1 cellular context compared by ENCODE assay signal in the genomic region with DNA sequence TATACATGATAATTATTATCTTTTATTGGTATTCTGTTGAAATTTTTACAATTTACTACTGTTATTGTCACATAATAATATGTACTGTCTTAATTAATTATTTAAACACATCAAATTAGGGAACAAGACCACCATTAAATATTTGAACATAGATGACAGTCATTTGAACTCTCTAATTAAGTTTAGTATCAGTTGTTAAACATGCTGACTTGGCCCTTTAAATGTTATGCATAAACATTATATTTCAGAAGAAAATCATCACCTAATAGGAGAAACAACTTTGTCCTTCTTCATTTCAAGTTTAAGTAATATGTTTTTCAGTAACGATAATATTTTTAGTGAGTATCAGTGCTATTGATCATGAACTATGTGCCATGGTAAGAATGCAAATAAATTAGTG.
TF ChIP-seq lines count a peak whose summit lies in the region.

No MANE protein-coding gene starts in this region.

TF ChIP-seq in GM23338, 12 proteins besides CTCF, POLR2A, EP300 and RAD21:
- TF ChIP-seq, protein P1, sequence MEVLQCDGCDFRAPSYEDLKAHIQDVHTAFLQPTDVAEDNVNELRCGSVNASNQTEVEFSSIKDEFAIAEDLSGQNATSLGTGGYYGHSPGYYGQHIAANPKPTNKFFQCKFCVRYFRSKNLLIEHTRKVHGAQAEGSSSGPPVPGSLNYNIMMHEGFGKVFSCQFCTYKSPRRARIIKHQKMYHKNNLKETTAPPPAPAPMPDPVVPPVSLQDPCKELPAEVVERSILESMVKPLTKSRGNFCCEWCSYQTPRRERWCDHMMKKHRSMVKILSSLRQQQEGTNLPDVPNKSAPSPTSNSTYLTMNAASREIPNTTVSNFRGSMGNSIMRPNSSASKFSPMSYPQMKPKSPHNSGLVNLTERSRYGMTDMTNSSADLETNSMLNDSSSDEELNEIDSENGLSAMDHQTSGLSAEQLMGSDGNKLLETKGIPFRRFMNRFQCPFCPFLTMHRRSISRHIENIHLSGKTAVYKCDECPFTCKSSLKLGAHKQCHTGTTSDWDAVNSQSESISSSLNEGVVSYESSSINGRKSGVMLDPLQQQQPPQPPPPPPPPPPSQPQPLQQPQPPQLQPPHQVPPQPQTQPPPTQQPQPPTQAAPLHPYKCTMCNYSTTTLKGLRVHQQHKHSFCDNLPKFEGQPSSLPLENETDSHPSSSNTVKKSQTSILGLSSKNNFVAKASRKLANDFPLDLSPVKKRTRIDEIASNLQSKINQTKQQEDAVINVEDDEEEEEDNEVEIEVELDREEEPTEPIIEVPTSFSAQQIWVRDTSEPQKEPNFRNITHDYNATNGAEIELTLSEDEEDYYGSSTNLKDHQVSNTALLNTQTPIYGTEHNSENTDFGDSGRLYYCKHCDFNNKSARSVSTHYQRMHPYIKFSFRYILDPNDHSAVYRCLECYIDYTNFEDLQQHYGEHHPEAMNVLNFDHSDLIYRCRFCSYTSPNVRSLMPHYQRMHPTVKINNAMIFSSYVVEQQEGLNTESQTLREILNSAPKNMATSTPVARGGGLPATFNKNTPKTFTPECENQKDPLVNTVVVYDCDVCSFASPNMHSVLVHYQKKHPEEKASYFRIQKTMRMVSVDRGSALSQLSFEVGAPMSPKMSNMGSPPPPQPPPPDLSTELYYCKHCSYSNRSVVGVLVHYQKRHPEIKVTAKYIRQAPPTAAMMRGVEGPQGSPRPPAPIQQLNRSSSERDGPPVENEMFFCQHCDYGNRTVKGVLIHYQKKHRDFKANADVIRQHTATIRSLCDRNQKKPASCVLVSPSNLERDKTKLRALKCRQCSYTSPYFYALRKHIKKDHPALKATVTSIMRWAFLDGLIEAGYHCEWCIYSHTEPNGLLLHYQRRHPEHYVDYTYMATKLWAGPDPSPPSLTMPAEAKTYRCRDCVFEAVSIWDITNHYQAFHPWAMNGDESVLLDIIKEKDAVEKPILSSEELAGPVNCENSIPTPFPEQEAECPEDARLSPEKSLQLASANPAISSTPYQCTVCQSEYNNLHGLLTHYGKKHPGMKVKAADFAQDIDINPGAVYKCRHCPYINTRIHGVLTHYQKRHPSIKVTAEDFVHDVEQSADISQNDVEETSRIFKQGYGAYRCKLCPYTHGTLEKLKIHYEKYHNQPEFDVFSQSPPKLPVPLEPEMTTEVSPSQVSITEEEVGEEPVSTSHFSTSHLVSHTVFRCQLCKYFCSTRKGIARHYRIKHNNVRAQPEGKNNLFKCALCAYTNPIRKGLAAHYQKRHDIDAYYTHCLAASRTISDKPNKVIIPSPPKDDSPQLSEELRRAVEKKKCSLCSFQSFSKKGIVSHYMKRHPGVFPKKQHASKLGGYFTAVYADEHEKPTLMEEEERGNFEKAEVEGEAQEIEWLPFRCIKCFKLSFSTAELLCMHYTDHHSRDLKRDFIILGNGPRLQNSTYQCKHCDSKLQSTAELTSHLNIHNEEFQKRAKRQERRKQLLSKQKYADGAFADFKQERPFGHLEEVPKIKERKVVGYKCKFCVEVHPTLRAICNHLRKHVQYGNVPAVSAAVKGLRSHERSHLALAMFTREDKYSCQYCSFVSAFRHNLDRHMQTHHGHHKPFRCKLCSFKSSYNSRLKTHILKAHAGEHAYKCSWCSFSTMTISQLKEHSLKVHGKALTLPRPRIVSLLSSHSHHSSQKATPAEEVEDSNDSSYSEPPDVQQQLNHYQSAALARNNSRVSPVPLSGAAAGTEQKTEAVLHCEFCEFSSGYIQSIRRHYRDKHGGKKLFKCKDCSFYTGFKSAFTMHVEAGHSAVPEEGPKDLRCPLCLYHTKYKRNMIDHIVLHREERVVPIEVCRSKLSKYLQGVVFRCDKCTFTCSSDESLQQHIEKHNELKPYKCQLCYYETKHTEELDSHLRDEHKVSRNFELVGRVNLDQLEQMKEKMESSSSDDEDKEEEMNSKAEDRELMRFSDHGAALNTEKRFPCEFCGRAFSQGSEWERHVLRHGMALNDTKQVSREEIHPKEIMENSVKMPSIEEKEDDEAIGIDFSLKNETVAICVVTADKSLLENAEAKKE (CRISPR knock-in tag; IDR thresholded peaks at IDR 0.05) = no peak
- TF ChIP-seq ZNF331 (CRISPR knock-in tag; IDR thresholded peaks at IDR 0.05; ENCODE audit: low read depth) (no peak), STAT1 (IDR thresholded peaks at IDR 0.05; ENCODE audit: unreplicated experiment) (no peak), POLR2AphosphoS5 (IDR thresholded peaks at IDR 0.05; ENCODE audit: low read depth) (no peak), ZNF114 (CRISPR knock-in tag; IDR thresholded peaks at IDR 0.05) (no peak), JUNB (IDR thresholded peaks at IDR 0.05; ENCODE audit: unreplicated experiment) (no peak), CREB1 (CRISPR knock-in tag; IDR thresholded peaks at IDR 0.05; ENCODE audit: low read depth) (no peak), EZH2phosphoT487 (IDR thresholded peaks at IDR 0.05; ENCODE audit: unreplicated experiment) (no peak), EZH2 (IDR thresholded peaks at IDR 0.05; ENCODE audit: low read depth, unreplicated experiment) (no peak), NANOG (IDR thresholded peaks at IDR 0.05; ENCODE audit: borderline replicate concordance) (no peak)
- TF ChIP-seq, protein P2, sequence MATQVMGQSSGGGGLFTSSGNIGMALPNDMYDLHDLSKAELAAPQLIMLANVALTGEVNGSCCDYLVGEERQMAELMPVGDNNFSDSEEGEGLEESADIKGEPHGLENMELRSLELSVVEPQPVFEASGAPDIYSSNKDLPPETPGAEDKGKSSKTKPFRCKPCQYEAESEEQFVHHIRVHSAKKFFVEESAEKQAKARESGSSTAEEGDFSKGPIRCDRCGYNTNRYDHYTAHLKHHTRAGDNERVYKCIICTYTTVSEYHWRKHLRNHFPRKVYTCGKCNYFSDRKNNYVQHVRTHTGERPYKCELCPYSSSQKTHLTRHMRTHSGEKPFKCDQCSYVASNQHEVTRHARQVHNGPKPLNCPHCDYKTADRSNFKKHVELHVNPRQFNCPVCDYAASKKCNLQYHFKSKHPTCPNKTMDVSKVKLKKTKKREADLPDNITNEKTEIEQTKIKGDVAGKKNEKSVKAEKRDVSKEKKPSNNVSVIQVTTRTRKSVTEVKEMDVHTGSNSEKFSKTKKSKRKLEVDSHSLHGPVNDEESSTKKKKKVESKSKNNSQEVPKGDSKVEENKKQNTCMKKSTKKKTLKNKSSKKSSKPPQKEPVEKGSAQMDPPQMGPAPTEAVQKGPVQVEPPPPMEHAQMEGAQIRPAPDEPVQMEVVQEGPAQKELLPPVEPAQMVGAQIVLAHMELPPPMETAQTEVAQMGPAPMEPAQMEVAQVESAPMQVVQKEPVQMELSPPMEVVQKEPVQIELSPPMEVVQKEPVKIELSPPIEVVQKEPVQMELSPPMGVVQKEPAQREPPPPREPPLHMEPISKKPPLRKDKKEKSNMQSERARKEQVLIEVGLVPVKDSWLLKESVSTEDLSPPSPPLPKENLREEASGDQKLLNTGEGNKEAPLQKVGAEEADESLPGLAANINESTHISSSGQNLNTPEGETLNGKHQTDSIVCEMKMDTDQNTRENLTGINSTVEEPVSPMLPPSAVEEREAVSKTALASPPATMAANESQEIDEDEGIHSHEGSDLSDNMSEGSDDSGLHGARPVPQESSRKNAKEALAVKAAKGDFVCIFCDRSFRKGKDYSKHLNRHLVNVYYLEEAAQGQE (IDR thresholded peaks at IDR 0.05; ENCODE audit: unreplicated experiment) = no peak
- TF ChIP-seq, protein P3, sequence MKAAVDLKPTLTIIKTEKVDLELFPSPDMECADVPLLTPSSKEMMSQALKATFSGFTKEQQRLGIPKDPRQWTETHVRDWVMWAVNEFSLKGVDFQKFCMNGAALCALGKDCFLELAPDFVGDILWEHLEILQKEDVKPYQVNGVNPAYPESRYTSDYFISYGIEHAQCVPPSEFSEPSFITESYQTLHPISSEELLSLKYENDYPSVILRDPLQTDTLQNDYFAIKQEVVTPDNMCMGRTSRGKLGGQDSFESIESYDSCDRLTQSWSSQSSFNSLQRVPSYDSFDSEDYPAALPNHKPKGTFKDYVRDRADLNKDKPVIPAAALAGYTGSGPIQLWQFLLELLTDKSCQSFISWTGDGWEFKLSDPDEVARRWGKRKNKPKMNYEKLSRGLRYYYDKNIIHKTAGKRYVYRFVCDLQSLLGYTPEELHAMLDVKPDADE (IDR thresholded peaks at IDR 0.05) = no peak
TF ChIP-seq in GM23338: peak in this region for 0.
